Comparison of ENCODE assay signal across 23 cellular contexts in the genomic region with DNA sequence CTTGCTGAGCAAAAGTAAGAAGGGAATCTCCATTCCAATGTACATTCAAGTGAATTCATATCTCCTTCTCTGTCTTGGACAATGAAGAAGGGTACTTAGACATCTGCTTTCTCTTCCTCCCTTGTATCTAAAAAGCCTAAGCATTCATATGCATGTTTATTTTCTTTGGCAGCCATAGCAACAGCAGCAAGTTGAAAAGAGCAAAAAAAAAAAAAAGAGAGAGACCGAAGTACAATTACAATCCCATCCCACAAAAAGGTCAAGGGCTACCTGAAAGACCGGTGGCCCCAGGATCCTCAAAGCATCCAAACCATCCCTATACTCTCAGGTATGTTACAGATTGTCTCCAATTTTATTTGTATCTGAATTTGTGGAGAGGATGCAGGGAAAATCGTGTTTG. TPM values are rescaled to one million over a fixed set of nuclear protein-coding genes. Genes with fewer than 3 reads are reported as not detected.
"Had no signal": no experiment of that assay in that cellular context is flagged by ENCODE, and none has a peak within 500 bp of the region (broad histone marks: within the 10 kb centered on the region; RNA-seq: fewer than 3 reads in every experiment).

No MANE protein-coding gene starts in this region.

- H3K4me1 ChIP-seq: heart right ventricle, pancreas, testis, upper lobe of left lung had no signal

- H3K9me3 Mint-ChIP-seq: activated T-cell treated with anti-CD3 and anti-CD28 coated beads, Interleukin-2, amount 50 U/mL, for 72 hours; memory B cell; stimulated activated memory B cell treated with anti-CD40 and anti-IgM and Interleukin-4, amounts not matched to agents 10 μg/mL and 1 μg/mL and 100 μg/mL, for 72 hours had no signal

- ATAC-seq: activated T-cell treated with anti-CD3 and anti-CD28 coated beads, Interleukin-2, amount 50 U/mL, for 72 hours; heart right ventricle; mucosa of descending colon; naive thymus-derived CD4-positive, alpha-beta T cell; pancreas; sciatic nerve; stimulated activated memory B cell treated with anti-CD40 and anti-IgM and Interleukin-4, amounts not matched to agents 10 μg/mL and 1 μg/mL and 100 μg/mL, for 72 hours had no signal

- H3K4me3 Mint-ChIP-seq: activated T-cell treated with anti-CD3 and anti-CD28 coated beads, Interleukin-2, amount 50 U/mL, for 72 hours; immature natural killer cell; memory B cell; naive thymus-derived CD4-positive, alpha-beta T cell; stimulated activated memory B cell treated with anti-CD40 and anti-IgM and Interleukin-4, amounts not matched to agents 10 μg/mL and 1 μg/mL and 100 μg/mL, for 72 hours had no signal

- H3K4me3 ChIP-seq: ascending aorta, heart right ventricle, mucosa of descending colon, pancreas, testis, upper lobe of left lung had no signal

- H3K36me3 Mint-ChIP-seq: immature natural killer cell; memory B cell; naive thymus-derived CD4-positive, alpha-beta T cell; stimulated activated memory B cell treated with anti-CD40 and anti-IgM and Interleukin-4, amounts not matched to agents 10 μg/mL and 1 μg/mL and 100 μg/mL, for 72 hours had no signal

- H3K36me3 ChIP-seq: ascending aorta, heart right ventricle, pancreas, upper lobe of left lung, WERI-Rb-1 had no signal

- H3K4me1 Mint-ChIP-seq: immature natural killer cell; memory B cell; naive thymus-derived CD4-positive, alpha-beta T cell; stimulated activated memory B cell treated with anti-CD40 and anti-IgM and Interleukin-4, amounts not matched to agents 10 μg/mL and 1 μg/mL and 100 μg/mL, for 72 hours had no signal

- DNase-seq: activated CD4-positive, alpha-beta T cell treated with anti-CD3 and anti-CD28 coated beads for 1 hour; activated CD4-positive, alpha-beta T cell treated with anti-CD3 and anti-CD28 coated beads, Interleukin-2, amount 50 U/mL, for 4 hours; activated effector memory CD4-positive, alpha-beta T cell treated with anti-CD3 and anti-CD28 coated beads, Interleukin-2, amount 50 U/mL, for 16 hours; activated naive CD4-positive, alpha-beta T cell treated with anti-CD3 and anti-CD28 coated beads, Interleukin-2, amount 50 U/mL, for 16 hours; activated T-cell treated with anti-CD3 and anti-CD28 coated beads, Interleukin-2, amount 50 U/mL, for 72 hours; cortex of kidney; effector CD4-positive, alpha-beta T cell; heart right ventricle; immature natural killer cell; mucosa of descending colon; naive thymus-derived CD4-positive, alpha-beta T cell; pancreas; stimulated activated CD4-positive, alpha-beta T cell treated with anti-CD3 and anti-CD28 coated beads, Interleukin-4, amount 100 ng/mL, for 24 hours; testis; upper lobe of left lung; WERI-Rb-1 had no signal

- H3K27ac Mint-ChIP-seq: activated T-cell treated with anti-CD3 and anti-CD28 coated beads, Interleukin-2, amount 50 U/mL, for 72 hours; immature natural killer cell; memory B cell; naive thymus-derived CD4-positive, alpha-beta T cell; stimulated activated memory B cell treated with anti-CD40 and anti-IgM and Interleukin-4, amounts not matched to agents 10 μg/mL and 1 μg/mL and 100 μg/mL, for 72 hours had no signal

- H3K27me3 ChIP-seq: ascending aorta, pancreas, testis, upper lobe of left lung had no signal

- H3K9me3 ChIP-seq: ascending aorta, heart right ventricle, mucosa of descending colon, pancreas, testis, upper lobe of left lung had no signal

RNA-seq across cellular contexts. Expression of gene OR2F1, which starts 4.1 kb away (rescaled TPM):
- total RNA-seq: activated CD8-positive, alpha-beta memory T cell treated with anti-CD3 and anti-CD28 coated beads for 36 hours; activated T-cell treated with anti-CD3 and anti-CD28 coated beads, Interleukin-2, amount 50 U/mL, for 72 hours; ascending aorta; heart right ventricle; mucosa of descending colon; naive thymus-derived CD4-positive, alpha-beta T cell; pancreas; sciatic nerve; T-helper 2 cell treated with Interferon-gamma antibody and Interleukin-4, amounts not matched to agents 100 ng/mL and 5 ng/mL, for 36 hours; upper lobe of left lung had no signal

RNA-seq across cellular contexts. Expression of gene OR2F2, which starts 23.7 kb away (rescaled TPM):
- total RNA-seq: activated CD8-positive, alpha-beta memory T cell treated with anti-CD3 and anti-CD28 coated beads for 36 hours; activated T-cell treated with anti-CD3 and anti-CD28 coated beads, Interleukin-2, amount 50 U/mL, for 72 hours; ascending aorta; heart right ventricle; liver; mucosa of descending colon; naive thymus-derived CD4-positive, alpha-beta T cell; pancreas; sciatic nerve; T-helper 2 cell treated with Interferon-gamma antibody and Interleukin-4, amounts not matched to agents 100 ng/mL and 5 ng/mL, for 36 hours; upper lobe of left lung had no signal

RNA-seq across cellular contexts. Expression of gene OR6B1, which starts 41.3 kb away (rescaled TPM):
- total RNA-seq: activated CD8-positive, alpha-beta memory T cell treated with anti-CD3 and anti-CD28 coated beads for 36 hours; activated T-cell treated with anti-CD3 and anti-CD28 coated beads, Interleukin-2, amount 50 U/mL, for 72 hours; ascending aorta; heart right ventricle; mucosa of descending colon; naive thymus-derived CD4-positive, alpha-beta T cell; pancreas; sciatic nerve; T-helper 2 cell treated with Interferon-gamma antibody and Interleukin-4, amounts not matched to agents 100 ng/mL and 5 ng/mL, for 36 hours; upper lobe of left lung had no signal
